36 cellular contexts compared by ENCODE assay signal in genomic region chr12:100219328-100220109, GRCh38.
"Had no signal": no experiment of that assay in that cellular context is flagged by ENCODE, and none has a peak within 500 bp of the region (broad histone marks: within the 10 kb centered on the region; RNA-seq: fewer than 3 reads in every experiment).

No MANE protein-coding gene starts in this region.

- FAIRE-seq: RCC 7860 had no signal

- H3K9me3 Mint-ChIP-seq: activated CD4-positive, alpha-beta memory T cell treated with anti-CD3 and anti-CD28 coated beads, Interleukin-2, amount 10 ng/mL, durations not matched to agents 7 days and 5 days; activated naive CD4-positive, alpha-beta T cell treated with anti-CD3 and anti-CD28 coated beads, Interleukin-2, amount 10 ng/mL, durations not matched to agents 7 days and 5 days; activated naive CD8-positive, alpha-beta T cell treated with anti-CD3 and anti-CD28 coated beads for 36 hours; activated T-helper 2 cell treated with anti-CD3 and anti-CD28 coated beads, Interferon-gamma antibody, Interleukin-2, Interleukin-4, amounts not matched to agents 10 μg/mL and 5 μg/mL and 100 μg/mL, durations not matched to agents 14 hours and 24 hours and 36 hours had no signal

- H3K4me1 Mint-ChIP-seq: activated naive CD4-positive, alpha-beta T cell treated with anti-CD3 and anti-CD28 coated beads, Interleukin-2, amount 10 ng/mL, durations not matched to agents 7 days and 5 days; activated naive CD8-positive, alpha-beta T cell treated with anti-CD3 and anti-CD28 coated beads for 36 hours had no signal

- H3K4me3 ChIP-seq: PC-9 had no signal

- DNase-seq: activated CD4-positive, alpha-beta memory T cell treated with anti-CD3 and anti-CD28 coated beads, Interleukin-2, amount 10 ng/mL, durations not matched to agents 7 days and 5 days; activated CD4-positive, alpha-beta T cell treated with anti-CD3 and anti-CD28 coated beads for 1 hour; activated CD4-positive, alpha-beta T cell treated with anti-CD3 and anti-CD28 coated beads for 48 hours; activated CD4-positive, CD25-positive, alpha-beta regulatory T cell; activated CD8-positive, alpha-beta memory T cell treated with anti-CD3 and anti-CD28 coated beads for 24 hours; activated CD8-positive, alpha-beta memory T cell treated with anti-CD3 and anti-CD28 coated beads, Interleukin-2, amount 10 ng/mL, durations not matched to agents 7 days and 5 days; activated CD8-positive, alpha-beta memory T cell treated with anti-CD3 and anti-CD28 coated beads, Interleukin-2, amount 50 U/mL, for 48 hours; activated gamma-delta T cell treated with Interleukin-2 at 50 U/mL for 16 hours; activated naive CD4-positive, alpha-beta T cell treated with anti-CD3 and anti-CD28 coated beads, Interleukin-2, amount 10 ng/mL, durations not matched to agents 7 days and 5 days; activated naive CD8-positive, alpha-beta T cell treated with anti-CD3 and anti-CD28 coated beads for 36 hours; amniotic stem cell; aorta; brain microvascular endothelial cell; central memory CD4-positive, alpha-beta T cell; NCI-H1092 treated with DMSO at 0.1 percent for 48 hours; NCI-H1417; NCI-H146; NCI-H187; NCI-H2029 treated with DMSO at 0.1 percent for 48 hours; NCI-H2107; NCI-H2171; NCI-H510A; NCI-H526; NCI-H748 treated with DMSO at 0.1 percent for 48 hours; NK-92 treated with Interleukin-12 subunit alpha and Interleukin-12 subunit beta, amount 100 ng/mL, for 24 hours; PC-9; SIG-M5; SW 1271; T-helper 1 cell; T-helper 2 cell; T-helper 9 cell; WERI-Rb-1 had no signal

- H3K27me3 ChIP-seq: brain microvascular endothelial cell had no signal

- H3K4me3 Mint-ChIP-seq: activated CD4-positive, alpha-beta memory T cell treated with anti-CD3 and anti-CD28 coated beads, Interleukin-2, amount 10 ng/mL, durations not matched to agents 7 days and 5 days; activated CD8-positive, alpha-beta memory T cell treated with anti-CD3 and anti-CD28 coated beads, Interleukin-2, amount 10 ng/mL, durations not matched to agents 7 days and 5 days; activated naive CD4-positive, alpha-beta T cell treated with anti-CD3 and anti-CD28 coated beads, Interleukin-2, amount 10 ng/mL, durations not matched to agents 7 days and 5 days; activated naive CD8-positive, alpha-beta T cell treated with anti-CD3 and anti-CD28 coated beads for 36 hours had no signal

- ATAC-seq: activated CD8-positive, alpha-beta memory T cell treated with anti-CD3 and anti-CD28 coated beads, Interleukin-2, amount 10 ng/mL, durations not matched to agents 7 days and 5 days; Right ventricle myocardium inferior had no signal

- H2AFZ ChIP-seq: PC-9 had no signal

- H3K27ac Mint-ChIP-seq: activated CD4-positive, alpha-beta memory T cell treated with anti-CD3 and anti-CD28 coated beads, Interleukin-2, amount 10 ng/mL, durations not matched to agents 7 days and 5 days; activated CD8-positive, alpha-beta memory T cell treated with anti-CD3 and anti-CD28 coated beads, Interleukin-2, amount 10 ng/mL, durations not matched to agents 7 days and 5 days; activated naive CD4-positive, alpha-beta T cell treated with anti-CD3 and anti-CD28 coated beads, Interleukin-2, amount 10 ng/mL, durations not matched to agents 7 days and 5 days; activated naive CD8-positive, alpha-beta T cell treated with anti-CD3 and anti-CD28 coated beads for 36 hours; activated T-helper 2 cell treated with anti-CD3 and anti-CD28 coated beads, Interferon-gamma antibody, Interleukin-2, Interleukin-4, amounts not matched to agents 10 μg/mL and 5 μg/mL and 100 μg/mL, durations not matched to agents 14 hours and 24 hours and 36 hours had no signal

- H3K27me3 Mint-ChIP-seq: activated CD4-positive, alpha-beta memory T cell treated with anti-CD3 and anti-CD28 coated beads, Interleukin-2, amount 10 ng/mL, durations not matched to agents 7 days and 5 days; activated CD8-positive, alpha-beta memory T cell treated with anti-CD3 and anti-CD28 coated beads, Interleukin-2, amount 10 ng/mL, durations not matched to agents 7 days and 5 days; activated naive CD4-positive, alpha-beta T cell treated with anti-CD3 and anti-CD28 coated beads, Interleukin-2, amount 10 ng/mL, durations not matched to agents 7 days and 5 days; activated naive CD8-positive, alpha-beta T cell treated with anti-CD3 and anti-CD28 coated beads for 36 hours had no signal

- H3K27ac ChIP-seq: brain microvascular endothelial cell, PC-9, RWPE1, WERI-Rb-1 had no signal

- H3K4me2 ChIP-seq: PC-9 had no signal
